ENCODE assay signal across 1 cellular context in the genomic region with DNA sequence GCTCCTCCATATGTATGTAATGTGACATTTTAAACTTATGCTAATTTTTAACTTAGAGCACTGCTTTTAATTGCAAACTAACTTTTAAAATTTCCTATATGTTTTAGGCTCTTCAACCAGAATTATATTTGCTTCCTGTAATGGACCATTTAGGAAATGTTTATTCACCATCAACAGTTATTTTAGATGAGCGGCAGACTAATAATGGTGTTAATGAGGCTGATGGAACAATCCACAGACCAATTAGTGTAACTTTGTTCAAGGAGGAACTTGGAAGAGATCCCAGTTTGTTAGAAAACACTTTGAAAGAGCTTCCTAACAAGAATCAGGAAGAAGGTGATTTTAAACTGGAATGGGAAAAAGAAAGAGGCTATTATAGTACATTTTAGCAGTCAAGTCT.
TF ChIP-seq lines count a peak whose summit lies in the region.

No MANE protein-coding gene starts in this region.

TF ChIP-seq in GM12878, 131 proteins besides CTCF, POLR2A, EP300 and RAD21:
- TF ChIP-seq MYB (IDR thresholded peaks at IDR 0.05; ENCODE audit: borderline replicate concordance, low read depth, low read length), result no peak
- TF ChIP-seq SREBF1 (IDR thresholded peaks at IDR 0.05; ENCODE audit: low read length), result no peak
- no peak for TF ChIP-seq EZH2 (IDR thresholded peaks at IDR 0.05; ENCODE audit: borderline replicate concordance, control insufficient read depth, low read depth, low read length)
- TF ChIP-seq CBX5 (IDR thresholded peaks at IDR 0.05; ENCODE audit: low read depth), result 0 out of 2 replicates have a peak, but pooled peaks have one; percentile 29
